ENCODE assay signal across 14 cellular contexts in genomic region chr7:1034769-1035168, GRCh38. TPM values are rescaled to one million over a fixed set of nuclear protein-coding genes. Genes with fewer than 3 reads are reported as not detected.
"Had no signal": no experiment of that assay in that cellular context is flagged by ENCODE, and none has a peak within 500 bp of the region (broad histone marks: within the 10 kb centered on the region; RNA-seq: fewer than 3 reads in every experiment).

No MANE protein-coding gene starts in this region.

RNA-seq across cellular contexts. Expression of gene CYP2W1, which starts 51.8 kb away (rescaled TPM):
- total RNA-seq: activated B cell treated with CpG ODN at 0.5 μM for 24 hours; activated CD4-positive, alpha-beta memory T cell treated with anti-CD3 and anti-CD28 coated beads for 36 hours; activated CD4-positive, alpha-beta T cell treated with anti-CD3 and anti-CD28 coated beads, Interleukin-2, amount 10 ng/mL, durations not matched to agents 24 days and 14 days; activated CD8-positive, alpha-beta memory T cell treated with anti-CD3 and anti-CD28 coated beads for 36 hours; activated CD8-positive, alpha-beta T cell treated with anti-CD3 and anti-CD28 coated beads for 36 hours; activated naive CD4-positive, alpha-beta T cell treated with anti-CD3 and anti-CD28 coated beads for 36 hours; activated naive CD8-positive, alpha-beta T cell treated with anti-CD3 and anti-CD28 coated beads for 36 hours; activated T-cell treated with anti-CD3 and anti-CD28 coated beads, Interleukin-2, amount 50 U/mL, for 4 hours; activated T-cell treated with anti-CD3 and anti-CD28 coated beads, Interleukin-2, amount 50 U/mL, for 72 hours; activated T-helper 1 cell treated with anti-CD3 and anti-CD28 coated beads, Interleukin-12 subunit alpha, Interleukin-12 subunit beta, Interleukin-2, Interleukin-4 antibody, amounts not matched to agents 30 ng/mL and 10 ng/mL and 1 ng/mL, durations not matched to agents 14 hours and 24 hours and 36 hours; activated T-helper 17 cell treated with anti-CD3 and anti-CD28 coated beads, Interleukin-2, amount 50 U/mL, for 72 hours; ascending aorta; bronchial epithelial cell; chondrocyte had no signal

RNA-seq across cellular contexts. Expression of gene GPER1, which starts 53.1 kb away (rescaled TPM):
- total RNA-seq: activated CD4-positive, alpha-beta T cell treated with anti-CD3 and anti-CD28 coated beads, Interleukin-2, amount 10 ng/mL, durations not matched to agents 24 days and 14 days; activated CD8-positive, alpha-beta memory T cell treated with anti-CD3 and anti-CD28 coated beads for 36 hours; activated naive CD4-positive, alpha-beta T cell treated with anti-CD3 and anti-CD28 coated beads for 36 hours; activated T-helper 1 cell treated with anti-CD3 and anti-CD28 coated beads, Interleukin-12 subunit alpha, Interleukin-12 subunit beta, Interleukin-2, Interleukin-4 antibody, amounts not matched to agents 30 ng/mL and 10 ng/mL and 1 ng/mL, durations not matched to agents 14 hours and 24 hours and 36 hours had no signal
